ENCODE assay signal across 10 cellular contexts in genomic region chr9:35650341-35651158, GRCh38. TPM values are rescaled to one million over a fixed set of nuclear protein-coding genes. Genes with fewer than 3 reads are reported as not detected.
A peak's percentile ranks its signal among the peaks of the same experiment; 100 is the strongest.
DNase-seq lines count a peak whose midpoint lies in the region; ATAC-seq, FAIRE-seq and TF ChIP-seq lines count a peak whose summit lies in the region.
"Had no signal": no experiment of that assay in that cellular context is flagged by ENCODE, and none has a peak within 500 bp of the region (broad histone marks: within the 10 kb centered on the region; RNA-seq: fewer than 3 reads in every experiment).

Gene SIT1, minus strand, starts transcription at chr9:35650931. Its CDS starts 78 bp downstream, at chr9:35650853.

- H3K56ac ChIP-seq in H1 (replicated peaks; ENCODE audit: insufficient read length, low read depth, low read length) = no peak within 1 kb of the TSS

- ATAC-seq in HG03378 (IDR thresholded peaks at IDR 0.05; ENCODE audit: unreplicated experiment) = no peak
- no peak for ATAC-seq in GM19328 (IDR thresholded peaks at IDR 0.05; ENCODE audit: unreplicated experiment)

- H3K4me1 ChIP-seq in Peyer's patch (peaks cover 0 to 30% (median 10%) of the 10 kb centered on the region in 4 donors), H1 (replicated peaks in 1 of 4; ENCODE audit: control insufficient read depth in 3 of 4, insufficient read depth in 4 of 4, low read length in 3 of 4) (peaks cover 0 to 17% (median 12%) of the 10 kb centered on the region in 4 experiments; a peak in 5 of 7 replicates)

- peak within 1 kb of the TSS; percentile 86 for H3K18ac ChIP-seq in H1 (ENCODE audit: extremely low read depth, low read length)

- no peaks in the 10 kb centered on the region for H4K20me1 ChIP-seq in H1 (replicated peaks in 1 of 2; ENCODE audit: control insufficient read depth in 1 of 2, insufficient read depth in 2 of 2, low read length in 2 of 2)

- DNase-seq in NCI-H1436 (lab: John Stamatoyannopoulos, UW) = peak; percentile 50
- DNase-seq in NCI-H1436 treated with DMSO at 0.1 percent for 48 hours (lab: John Stamatoyannopoulos, UW) = no peak
- DNase-seq in Peyer's patch = peak in 2 of 3 donors; percentile 76 to 78
- DNase-seq in H1 (ENCODE audit: low read depth in 1 of 2, low spot score in 2 of 2) = peak in 1 of 2 experiments; percentile 58
- DNase-seq in stimulated activated CD8-positive, alpha-beta memory T cell treated with anti-CD3 and anti-CD28 coated beads, Interleukin-4, amount 100 ng/mL, for 48 hours = peak; percentile 63
- no peak for DNase-seq in NCI-H2081 treated with DMSO at 0.1 percent for 48 hours (lab: John Stamatoyannopoulos, UW)

- H4K8ac ChIP-seq in H1 (ENCODE audit: extremely low read depth, insufficient read depth, low read length) = peak within 1 kb of the TSS; percentile 9; the same call in 1 of the 2 replicates

- no peaks in the 10 kb centered on the region for H3K79me2 ChIP-seq in H1 (ENCODE audit: control insufficient read depth in 1 of 2, insufficient read depth in 2 of 2, low read length in 2 of 2)

- no peak within 1 kb of the TSS for H3K9ac ChIP-seq in H1 (replicated peaks in 1 of 4; ENCODE audit: extremely low read depth in 1 of 4, low read depth in 3 of 4, low read length in 3 of 4)

- no peak for TF ChIP-seq POLR2A in Peyer's patch (IDR thresholded peaks at IDR 0.05)
- TF ChIP-seq POLR2A in H1 (IDR thresholded peaks at IDR 0.05; ENCODE audit: control extremely low read depth in 1 of 2, low read depth in 2 of 2, low read length in 2 of 2) = no peak

- no peak for FAIRE-seq in H1 (lab: Jason Lieb, UNC)
- FAIRE-seq: A204.1 had no signal

- peak within 1 kb of the TSS; percentile 68; the same call in 1 of the 2 replicates for H2BK12ac ChIP-seq in H1 (ENCODE audit: low read depth, low read length)

- peaks cover 10% of the 10 kb centered on the region; the same call in 1 of the 2 replicates for H3K23me2 ChIP-seq in H1 (ENCODE audit: low read depth, low read length)

- H3K27ac ChIP-seq in Peyer's patch = peak within 1 kb of the TSS; percentile 48 to 96 (median 71)
- H3K27ac ChIP-seq in H1 (ENCODE audit: low read depth, low read length) = no peak within 1 kb of the TSS
- H3K27ac ChIP-seq: neutrophil had no signal

- H4K91ac ChIP-seq in H1 (replicated peaks; ENCODE audit: insufficient read length, low read length) = peak within 1 kb of the TSS; percentile 70

- H3K14ac ChIP-seq in H1 (ENCODE audit: insufficient read length) = no peak within 1 kb of the TSS

- peak within 1 kb of the TSS; percentile 10 for H2BK120ac ChIP-seq in H1 (replicated peaks; ENCODE audit: low read depth, low read length)

- no peaks in the 10 kb centered on the region for H3K79me1 ChIP-seq in H1 (ENCODE audit: low read depth, low read length)

- no peak within 1 kb of the TSS for H3K23ac ChIP-seq in H1 (ENCODE audit: insufficient read length)

- 61% methylated on average over 20 of the region's 22 CpGs; no CpG with 5 or more reads in 1 of the 2 experiments for WGBS in H1 (ENCODE audit: extremely low coverage in 1 of 2, insufficient coverage in 1 of 2, insufficient read length in 1 of 2, insufficient replicate concordance in 2 of 2, low coverage in 1 of 2, low lambda C conversion rate in 2 of 2, missing lambda C conversion rate in 1 of 2), 2 experiments

- no peaks in the 10 kb centered on the region for H3K27me3 ChIP-seq in Peyer's patch
- no peaks in the 10 kb centered on the region for H3K27me3 ChIP-seq in H1 (replicated peaks in 1 of 4; ENCODE audit: control insufficient read depth in 3 of 4, extremely low read depth in 1 of 4, insufficient read depth in 3 of 4, low read length in 3 of 4)
- H3K27me3 ChIP-seq: neutrophil had no signal

- H3K36me3 ChIP-seq in Peyer's patch (no peaks in the 10 kb centered on the region), H1 (ENCODE audit: control insufficient read depth in 2 of 4, insufficient read depth in 4 of 4, low read length in 3 of 4) (no peaks in the 10 kb centered on the region)
- H3K36me3 ChIP-seq: neutrophil had no signal

- H3K4me2 ChIP-seq in H1 (ENCODE audit: insufficient read depth in 1 of 2, low read depth in 2 of 2, low read length in 2 of 2) = peak within 1 kb of the TSS; percentile 45 to 64

- H2AFZ ChIP-seq in H1 (ENCODE audit: low read length) = peak within 1 kb of the TSS; percentile 78; the same call in 1 of the 2 replicates

- peak within 1 kb of the TSS; percentile 88; the same call in 1 of the 2 replicates for H2BK20ac ChIP-seq in H1 (ENCODE audit: low read length)

- TF ChIP-seq EP300 in H1 (IDR thresholded peaks at IDR 0.05; ENCODE audit: borderline replicate concordance in 1 of 2, low read depth in 2 of 2, low read length in 2 of 2) = no peak

- H3K4ac ChIP-seq in H1 (replicated peaks; ENCODE audit: insufficient read length, low read depth, low read length) = no peak within 1 kb of the TSS

- peak within 1 kb of the TSS; percentile 32 to 66 (median 38) for H3K4me3 ChIP-seq in Peyer's patch
- peak within 1 kb of the TSS in 1 of 4 experiments; percentile 40; a peak in 2 of 8 replicates for H3K4me3 ChIP-seq in H1 (ENCODE audit: extremely low read depth in 1 of 4, insufficient read depth in 2 of 4, low read depth in 3 of 4, low read length in 4 of 4)

- POLR2A ChIA-PET in H1 (lab: Charles Lee; ENCODE audit: partially characterized antibody) = interaction anchor here (0.7 to 6.2 kb wide), 7 partner anchors 6 to 77 kb away, joined by 3 to 53 read pairs (median 3); partner anchors contain the start of genes CCDC107, CD72 and RMRP

- H4K5ac ChIP-seq in H1 (ENCODE audit: insufficient read length, low read depth, low read length) = no peak within 1 kb of the TSS

- 0 out of 2 replicates have a peak within 1 kb of the TSS, but pooled peaks have one; percentile 9 for H2AK5ac ChIP-seq in H1 (ENCODE audit: low read depth, low read length)

- CTCF ChIA-PET in H1 (lab: Charles Lee; ENCODE audit: partially characterized antibody) = interaction anchor here (0.5 to 8.1 kb wide), 9 partner anchors 11 to 1342 kb away, joined by 3 to 149 read pairs (median 4); partner anchors contain the start of genes ARHGEF39, CCDC107, CD72 and CREB3

- H2BK15ac ChIP-seq in H1 (ENCODE audit: low read length) = 0 out of 2 replicates have a peak within 1 kb of the TSS, but pooled peaks have one; percentile 72

- peak within 1 kb of the TSS; percentile 52; the same call in 1 of the 2 replicates for H2BK5ac ChIP-seq in H1 (ENCODE audit: low read depth, low read length)

- H3K9me3 ChIP-seq in Peyer's patch (no peaks in the 10 kb centered on the region), H1 (ENCODE audit: insufficient read depth in 2 of 2, low read depth in 1 of 2, low read length in 1 of 2) (no peaks in the 10 kb centered on the region)
- H3K9me3 ChIP-seq: neutrophil had no signal

- TF ChIP-seq CTCF in Peyer's patch (IDR thresholded peaks at IDR 0.05) (no peak), H1 (IDR thresholded peaks at IDR 0.05; ENCODE audit: control extremely low read depth in 1 of 3, insufficient read depth in 1 of 3, low read depth in 1 of 3, low read length in 3 of 3) (no peak)

- no peak for TF ChIP-seq RAD21 in H1 (IDR thresholded peaks at IDR 0.05 in 1 of 2, conservative IDR thresholded peaks at IDR 0.05 in 1 of 2; ENCODE audit: low read depth in 2 of 2, low read length in 2 of 2)

TF ChIP-seq in H1, 55 proteins besides CTCF, POLR2A, EP300 and RAD21 (continues in another document):
- TF ChIP-seq HDAC6 (IDR thresholded peaks at IDR 0.05; ENCODE audit: low read depth, low read length) = no peak
- no peak for TF ChIP-seq EGR1 (IDR thresholded peaks at IDR 0.05; ENCODE audit: borderline replicate concordance, low read depth, low read length)
- no peak for TF ChIP-seq TAF1 (IDR thresholded peaks at IDR 0.05; ENCODE audit: low read depth, low read length)
- peak; percentile 83; the same call in 1 of the 2 replicates for TF ChIP-seq RBBP5 (IDR thresholded peaks at IDR 0.05; ENCODE audit: borderline replicate concordance, low read depth, low read length)
- no peak for TF ChIP-seq TEAD4 (IDR thresholded peaks at IDR 0.05; ENCODE audit: low read depth, low read length)
- TF ChIP-seq RNF2 (IDR thresholded peaks at IDR 0.05; ENCODE audit: borderline replicate concordance, low read depth, low read length, missing control alignments, poor library complexity, severe bottlenecking) = no peak
- TF ChIP-seq, protein P1, sequence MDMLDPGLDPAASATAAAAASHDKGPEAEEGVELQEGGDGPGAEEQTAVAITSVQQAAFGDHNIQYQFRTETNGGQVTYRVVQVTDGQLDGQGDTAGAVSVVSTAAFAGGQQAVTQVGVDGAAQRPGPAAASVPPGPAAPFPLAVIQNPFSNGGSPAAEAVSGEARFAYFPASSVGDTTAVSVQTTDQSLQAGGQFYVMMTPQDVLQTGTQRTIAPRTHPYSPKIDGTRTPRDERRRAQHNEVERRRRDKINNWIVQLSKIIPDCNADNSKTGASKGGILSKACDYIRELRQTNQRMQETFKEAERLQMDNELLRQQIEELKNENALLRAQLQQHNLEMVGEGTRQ (IDR thresholded peaks at IDR 0.05; ENCODE audit: low read length) = no peak
- 0 out of 4 replicates have a peak, but pooled peaks of 1 of the 2 experiments have one; percentile 35 for TF ChIP-seq SIN3A (conservative IDR thresholded peaks at IDR 0.05 in 1 of 2, IDR thresholded peaks at IDR 0.05 in 1 of 2; ENCODE audit: low read depth in 1 of 2, low read length in 2 of 2)
- TF ChIP-seq CBX8 (IDR thresholded peaks at IDR 0.05; ENCODE audit: borderline replicate concordance, low read depth, low read length) = no peak
- TF ChIP-seq CHD1 (IDR thresholded peaks at IDR 0.05; ENCODE audit: low read depth, low read length) = no peak
- no peak for TF ChIP-seq ATF2 (IDR thresholded peaks at IDR 0.05; ENCODE audit: low read length)

RNA-seq across cellular contexts. Expression of gene SIT1, which starts in this region (rescaled TPM):
- 1 to 10 TPM in 1 of 4 donors, not detected in 3; 2.4 TPM for total RNA-seq in Peyer's patch
- 7.8 and 8.2 TPM in 2 replicates for total RNA-seq in H1 (2021; fragmentation: NEBNext Ultra II Directional; extraction: Animal tissue kit (Norgen Biotek cat#: 25700))
- 11.4 and 12.8 TPM in 2 replicates for polyA plus RNA-seq in H1 (2011; rRNA removed)
- polyA plus RNA-seq in H1 (2011; cell fraction: cytosol; rRNA removed) = 10.7 TPM
- 7.5 TPM for polyA plus RNA-seq in H1 (2011; cell fraction: nucleus; rRNA removed)
- polyA plus RNA-seq in H1 (2012, experiment 1 of 2) = 4.5 to 6.7 TPM (median 5.3 TPM) in 4 replicates
- 7.9 TPM for polyA plus RNA-seq in H1 (2012, experiment 2 of 2)
- 2.0 TPM for polyA plus RNA-seq in H1 (2013, experiment 1 of 2)
- polyA plus RNA-seq in H1 (2013, experiment 2 of 2) = 2.5 TPM
- 2.5 TPM in 2 replicates for polyA minus RNA-seq in H1 (2011; rRNA and poly(A)+ RNA removed)
- 2.6 TPM for polyA minus RNA-seq in H1 (2011; cell fraction: cytosol; rRNA and poly(A)+ RNA removed)
- 1.8 TPM for polyA minus RNA-seq in H1 (2011; cell fraction: nucleus; rRNA and poly(A)+ RNA removed)

Comparison
In these comparisons a context has a peak if more than half of its experiments do, and no peak if none do; other contexts are left out.
1. DNase-seq: peak in NCI-H1436 (single experiment), Peyer's patch (2 of 3) and stimulated activated CD8-positive, alpha-beta memory T cell treated with anti-CD3 and anti-CD28 coated beads, Interleukin-4, amount 100 ng/mL, for 48 hours (single experiment); none in NCI-H1436 treated with DMSO at 0.1 percent for 48 hours (single experiment) and NCI-H2081 treated with DMSO at 0.1 percent for 48 hours (single experiment).